10 cellular contexts compared by ENCODE assay signal in the genomic region with DNA sequence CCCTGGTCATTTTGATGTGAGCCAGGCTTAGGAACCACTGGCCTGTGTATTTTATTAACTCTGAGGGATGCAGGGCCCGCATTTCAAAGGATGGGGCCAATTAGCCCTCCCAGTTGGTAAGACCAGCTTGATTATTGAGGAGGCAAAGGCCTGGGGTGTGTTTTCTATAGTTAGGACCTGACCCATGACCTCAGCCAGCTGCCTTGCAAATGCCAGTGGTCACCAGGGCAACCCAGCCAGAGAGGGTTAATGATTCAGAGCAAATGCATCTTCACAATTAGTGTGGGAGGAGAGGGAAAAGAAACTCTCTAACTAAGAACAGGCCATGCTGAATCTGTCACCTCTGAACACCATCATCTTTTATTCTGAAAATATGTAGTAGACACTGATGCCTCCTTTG.
DNase-seq lines count a peak whose midpoint lies in the region; ATAC-seq and TF ChIP-seq lines count a peak whose summit lies in the region.
"Had no signal": no experiment of that assay in that cellular context is flagged by ENCODE, and none has a peak within 500 bp of the region (broad histone marks: within the 10 kb centered on the region; RNA-seq: fewer than 3 reads in every experiment).

No MANE protein-coding gene starts in this region.

- TF ChIP-seq CTCF in MCF 10A (IDR thresholded peaks at IDR 0.05; ENCODE audit: unreplicated experiment) (no peak), breast epithelium (IDR thresholded peaks at IDR 0.05) (no peak), IMR-90 (conservative IDR thresholded peaks at IDR 0.05; ENCODE audit: low read depth, low read length) (no peak), mesothelial cell of epicardium (IDR thresholded peaks at IDR 0.05; ENCODE audit: unreplicated experiment) (no peak), A673 (conservative IDR thresholded peaks at IDR 0.05; ENCODE audit: low read depth, low read length) (no peak)

- H3K18ac ChIP-seq in IMR-90 (ENCODE audit: low read depth, low read length), result peak overlapping the region; percentile 97; the same call in 1 of the 2 replicates

- no peak overlapping the region for H3K27ac ChIP-seq in breast epithelium
- no peak overlapping the region for H3K27ac ChIP-seq in IMR-90 (ENCODE audit: insufficient read depth, low read length)
- no peak overlapping the region for H3K27ac ChIP-seq in substantia nigra (ENCODE audit: low read depth, low read length, poor library complexity, severe bottlenecking)
- H3K27ac ChIP-seq in A673 (ENCODE audit: low read depth, low read length, poor library complexity, severe bottlenecking), result no peak overlapping the region

- H2BK15ac ChIP-seq in IMR-90 (ENCODE audit: low read depth, low read length), result peak overlapping the region; percentile 42; the same call in 1 of the 3 replicates

- H3K9me3 ChIP-seq in breast epithelium (no peaks in the 10 kb centered on the region), IMR-90 (ENCODE audit: control insufficient read depth, insufficient read depth, low read length) (no peaks in the 10 kb centered on the region), A673 (ENCODE audit: low read depth, low read length, poor library complexity, severe bottlenecking) (no peaks in the 10 kb centered on the region)

- dilution Hi-C loops in IMR-90 (cut with HindIII; ENCODE audit: low sequenced_read_pairs, unreplicated experiment), result no loop called here

- H3K27me3 Mint-ChIP-seq in MCF 10A (ENCODE audit: insufficient read depth, unreplicated experiment) (no peaks in the 10 kb centered on the region), mesothelial cell of epicardium (ENCODE audit: low read depth) (no peaks in the 10 kb centered on the region)

- H3K9me1 ChIP-seq in IMR-90 (ENCODE audit: insufficient read depth, low read length), result peaks cover 10% of the 10 kb centered on the region

- no peak overlapping the region for H3K56ac ChIP-seq in IMR-90 (ENCODE audit: extremely low read depth, insufficient read depth, low read length)

- TF ChIP-seq POLR2A in breast epithelium (IDR thresholded peaks at IDR 0.05), result no peak
- TF ChIP-seq POLR2A in IMR-90 (IDR thresholded peaks at IDR 0.05; ENCODE audit: low read depth, low read length), result no peak

- H3K4me1 ChIP-seq in breast epithelium (peaks cover 10 to 12% of the 10 kb centered on the region in 2 donors), IMR-90 (ENCODE audit: control insufficient read depth, insufficient read depth, low read length) (peaks cover 40% of the 10 kb centered on the region), A673 (ENCODE audit: insufficient read depth, low read length, poor library complexity, severe bottlenecking) (peaks cover 25% of the 10 kb centered on the region)

- H3K23ac ChIP-seq in IMR-90 (ENCODE audit: low read depth, low read length), result peak overlapping the region; percentile 17; the same call in 1 of the 2 replicates

- H3K36me3 Mint-ChIP-seq in MCF 10A (ENCODE audit: insufficient read depth, unreplicated experiment) (no peaks in the 10 kb centered on the region), mesothelial cell of epicardium (no peaks in the 10 kb centered on the region)

- no peak overlapping the region; the same call in 1 of the 2 replicates for H3K4me2 ChIP-seq in IMR-90 (ENCODE audit: low read depth, low read length)

- H4K91ac ChIP-seq in IMR-90 (ENCODE audit: insufficient read depth, low read depth, low read length), result peak overlapping the region; percentile 48; the same call in 1 of the 2 replicates

- H3K36me3 ChIP-seq in breast epithelium (no peaks in the 10 kb centered on the region), IMR-90 (ENCODE audit: control insufficient read depth, insufficient read depth, low read length) (no peaks in the 10 kb centered on the region), A673 (ENCODE audit: insufficient read depth, low read length, poor library complexity, severe bottlenecking) (no peaks in the 10 kb centered on the region)

- no peaks in the 10 kb centered on the region for H3K79me1 ChIP-seq in IMR-90 (ENCODE audit: low read depth in 1 of 2, low read length in 2 of 2)

- H3K14ac ChIP-seq in IMR-90 (replicated peaks; ENCODE audit: low read depth, low read length), result peak overlapping the region; percentile 34; the same call in 1 of the 2 replicates

- intact Hi-C loops in MCF 10A (cut with micrococcal nuclease), result no loop called here
- intact Hi-C loops in breast epithelium (cut with DNase I; ENCODE audit: low total_unique reads), result no loop called here
- intact Hi-C loops in IMR-90 (cut with micrococcal nuclease), result no loop called here
- intact Hi-C loops in A673 (cut with micrococcal nuclease; ENCODE audit: unreplicated experiment), result no loop called here

- no CpG with 5 or more reads among the region's 1 CpG for WGBS in IMR-90 (ENCODE audit: extremely low coverage in 2 of 2, insufficient read length in 1 of 2), 2 experiments

- H4K5ac ChIP-seq in IMR-90 (ENCODE audit: low read depth, low read length), result no peak overlapping the region

- H3K4me1 Mint-ChIP-seq in MCF 10A (ENCODE audit: insufficient read depth, unreplicated experiment), result peaks cover 48% of the 10 kb centered on the region
- peaks cover 31% of the 10 kb centered on the region for H3K4me1 Mint-ChIP-seq in mesothelial cell of epicardium

- no peak overlapping the region for H3K4me3 Mint-ChIP-seq in MCF 10A (ENCODE audit: unreplicated experiment)
- no peak overlapping the region for H3K4me3 Mint-ChIP-seq in mesothelial cell of epicardium

- H4K20me1 ChIP-seq in IMR-90 (ENCODE audit: insufficient read depth, low read length), result no peaks in the 10 kb centered on the region

- H2BK5ac ChIP-seq in IMR-90 (ENCODE audit: low read depth, low read length, poor library complexity, severe bottlenecking), result peak overlapping the region; percentile 94

- peak overlapping the region in 1 of 2 experiments; percentile 80; a peak in 2 of 4 replicates for H4K8ac ChIP-seq in IMR-90 (ENCODE audit: low read depth in 2 of 2, low read length in 2 of 2)

- no peak overlapping the region for H3K4me3 ChIP-seq in breast epithelium
- no peak overlapping the region for H3K4me3 ChIP-seq in IMR-90 (ENCODE audit: insufficient read depth, low read depth, low read length)
- no peak overlapping the region for H3K4me3 ChIP-seq in A673 (ENCODE audit: low read depth, low read length, poor library complexity, severe bottlenecking)

- no peak overlapping the region for H2AFZ ChIP-seq in IMR-90 (replicated peaks; ENCODE audit: low read length, poor library complexity)

- H2BK20ac ChIP-seq in IMR-90 (ENCODE audit: low read depth, low read length), result peak overlapping the region; percentile 93; the same call in 1 of the 2 replicates

- H3K9me3 Mint-ChIP-seq in MCF 10A (ENCODE audit: unreplicated experiment) (no peaks in the 10 kb centered on the region), mesothelial cell of epicardium (no peaks in the 10 kb centered on the region)

- BruUV-seq in MCF 10A (replicated peaks; lab: Mats Ljungman, UMichigan), result no TSS peak
- BruUV-seq in IMR-90 (replicated peaks; lab: Mats Ljungman, UMichigan), result no TSS peak
- no TSS peak for BruUV-seq in A673 (replicated peaks; lab: Mats Ljungman, UMichigan)

- CTCF ChIA-PET in MCF 10A (lab: Yijun Ruan, JAX), result interaction anchor here (0.6 kb wide), 1 partner anchor 805 kb away, joined by 4 read pairs; no protein-coding TSS in a partner anchor
- CTCF ChIA-PET in IMR-90 (lab: Yijun Ruan, JAX), result interaction anchor here (0.9 kb wide), 1 partner anchor 24 kb away, joined by 3 read pairs; no protein-coding TSS in a partner anchor
- CTCF ChIA-PET in A673 (lab: Charles Lee), result no interaction called here

- H2AK9ac ChIP-seq in IMR-90 (replicated peaks; ENCODE audit: low read depth, low read length, poor library complexity), result peak overlapping the region; percentile 4

- H3K4ac ChIP-seq in IMR-90 (ENCODE audit: low read depth, low read length), result peak overlapping the region; percentile 73

- in situ Hi-C loops in IMR-90 (cut with MboI; ENCODE audit: low sequenced_read_pairs) (loop anchor here (25.0 kb wide), 1 partner anchor 1109 kb away; no protein-coding TSS in a partner anchor), ACHN (cut with HindIII; ENCODE audit: low pct_ligation_motif_present, low pct_unique_long_range_greater_than_20kb, low sequenced_read_pairs) (no loop called here)

- peak overlapping the region; percentile 32 for H3K27ac Mint-ChIP-seq in MCF 10A (ENCODE audit: low read depth, unreplicated experiment)
- H3K27ac Mint-ChIP-seq in mesothelial cell of epicardium, result no peak overlapping the region

- H3K9ac ChIP-seq in IMR-90 (ENCODE audit: low read depth, low read length), result no peak overlapping the region

- POLR2A ChIA-PET in MCF 10A (lab: Yijun Ruan, JAX) (interaction anchor here (0.6 kb wide), 1 partner anchor 431 kb away, joined by 3 read pairs; no protein-coding TSS in a partner anchor), IMR-90 (lab: Charles Lee; ENCODE audit: unreplicated experiment) (no interaction called here), A673 (lab: Charles Lee; ENCODE audit: low non-redundant PET) (no interaction called here)

- H3K27me3 ChIP-seq in breast epithelium (no peaks in the 10 kb centered on the region), IMR-90 (ENCODE audit: control insufficient read depth, insufficient read depth, low read length) (no peaks in the 10 kb centered on the region), A673 (replicated peaks; ENCODE audit: insufficient read depth, low read depth, low read length, poor library complexity) (no peaks in the 10 kb centered on the region)

- peak overlapping the region; percentile 89 for H2BK120ac ChIP-seq in IMR-90 (ENCODE audit: low read depth, low read length)

- no peak for TF ChIP-seq RAD21 in IMR-90 (IDR thresholded peaks at IDR 0.05; ENCODE audit: low read length)

- peak; percentile 52 for ATAC-seq in IMR-90 (ENCODE audit: low read depth)

- H2AK5ac ChIP-seq in IMR-90 (ENCODE audit: low read depth, low read length), result 0 out of 2 replicates have a peak overlapping the region, but pooled peaks have one; percentile 21

- DNase-seq in MCF 10A (ENCODE audit: unreplicated experiment), result peak; percentile 27
- DNase-seq in breast epithelium (ENCODE audit: low spot score in 2 of 2), result no peak
- peak; percentile 82 for DNase-seq in IMR-90
- DNase-seq in fibroblast of the conjunctiva (ENCODE audit: low read depth), result peak; percentile 50
- DNase-seq in substantia nigra (lab: John Stamatoyannopoulos, UW), result no peak
- no peak for DNase-seq in mesothelial cell of epicardium (ENCODE audit: low spot score in 2 of 2, unreplicated experiment in 2 of 2)
- DNase-seq in ACHN, result no peak
- no peak for DNase-seq in A673 (ENCODE audit: low spot score)
- DNase-seq: foreskin melanocyte, NCI-H226 had no signal

TF ChIP-seq in IMR-90, 13 proteins besides CTCF, POLR2A, EP300 and RAD21:
- TF ChIP-seq RFX5 (IDR thresholded peaks at IDR 0.05; ENCODE audit: low read depth, low read length) (0 out of 2 replicates have a peak, but pooled peaks have one; percentile 9), NFE2L2 (IDR thresholded peaks at IDR 0.05; ENCODE audit: low read depth, low read length) (no peak)

Comparison
In these comparisons a context has a peak if more than half of its experiments do, and no peak if none do; other contexts are left out.
1. DNase-seq: peak in MCF 10A (single experiment), IMR-90 (single experiment) and fibroblast of the conjunctiva (single experiment); none in breast epithelium (0 of 2), substantia nigra (0 of 49), mesothelial cell of epicardium (0 of 2), ACHN (single experiment) and A673 (single experiment).